Comparison of ENCODE assay signal across 35 cellular contexts in genomic region chrX:2984342-2984741, GRCh38. TPM values are rescaled to one million over a fixed set of nuclear protein-coding genes. Genes with fewer than 3 reads are reported as not detected.
"Had no signal": no experiment of that assay in that cellular context is flagged by ENCODE, and none has a peak within 500 bp of the region (broad histone marks: within the 10 kb centered on the region; RNA-seq: fewer than 3 reads in every experiment).

No MANE protein-coding gene starts in this region.

- H3K4me3 ChIP-seq: body of pancreas, breast epithelium, PC-9 had no signal

- H3K4me1 ChIP-seq: body of pancreas, breast epithelium had no signal

- H2AFZ ChIP-seq: PC-9 had no signal

- H3K4me1 Mint-ChIP-seq: activated CD4-positive, alpha-beta T cell treated with anti-CD3 and anti-CD28 coated beads, Interleukin-2, amount 10 ng/mL, durations not matched to agents 24 days and 14 days; activated naive CD4-positive, alpha-beta T cell treated with anti-CD3 and anti-CD28 coated beads, Interleukin-2, amount 50 U/mL, for 24 hours; activated naive CD8-positive, alpha-beta T cell treated with anti-CD3 and anti-CD28 coated beads, Interleukin-2, amount 10 ng/mL, durations not matched to agents 7 days and 5 days had no signal

- DNase-seq: activated CD4-positive, alpha-beta T cell treated with anti-CD3 and anti-CD28 coated beads, Interleukin-2, amount 10 ng/mL, durations not matched to agents 24 days and 14 days; activated CD4-positive, alpha-beta T cell treated with anti-CD3 and anti-CD28 coated beads, Interleukin-2, amount 50 U/mL, for 4 hours; activated CD8-positive, alpha-beta T cell treated with anti-CD3 and anti-CD28 coated beads for 36 hours; activated gamma-delta T cell; activated naive CD4-positive, alpha-beta T cell treated with Interleukin-2 at 50 U/mL for 16 hours; activated naive CD8-positive, alpha-beta T cell treated with anti-CD3 and anti-CD28 coated beads, Interleukin-2, amount 10 ng/mL, durations not matched to agents 7 days and 5 days; activated T-cell treated with anti-CD3 and anti-CD28 coated beads, Interleukin-2, amount 50 U/mL, for 1 hour; body of pancreas; caudate nucleus; cerebellar nuclear complex; NCI-H1105; NCI-H1417 treated with DMSO at 0.1 percent for 48 hours; NCI-H187 treated with DMSO at 0.1 percent for 48 hours; NCI-H2081 treated with DMSO at 0.1 percent for 48 hours; NCI-H345; NCI-H524 treated with DMSO at 0.1 percent for 48 hours; NCI-H748 treated with DMSO at 0.1 percent for 48 hours; NK-92 treated with Interleukin-12 subunit alpha and Interleukin-12 subunit beta, amount 100 ng/mL, for 24 hours; PC-9; SIG-M5; SW 1271; T-helper 1 cell; T-helper 2 cell; T-helper 9 cell had no signal

- H3K4me3 Mint-ChIP-seq: activated CD4-positive, alpha-beta T cell treated with anti-CD3 and anti-CD28 coated beads, Interleukin-2, amount 10 ng/mL, durations not matched to agents 24 days and 14 days; activated CD8-positive, alpha-beta T cell treated with anti-CD3 and anti-CD28 coated beads for 36 hours; activated naive CD4-positive, alpha-beta T cell treated with anti-CD3 and anti-CD28 coated beads, Interleukin-2, amount 50 U/mL, for 24 hours; activated naive CD8-positive, alpha-beta T cell treated with anti-CD3 and anti-CD28 coated beads, Interleukin-2, amount 10 ng/mL, durations not matched to agents 7 days and 5 days had no signal

- H3K27me3 ChIP-seq: body of pancreas, breast epithelium had no signal

- H3K9me3 Mint-ChIP-seq: activated CD4-positive, alpha-beta T cell treated with anti-CD3 and anti-CD28 coated beads, Interleukin-2, amount 10 ng/mL, durations not matched to agents 24 days and 14 days; activated CD8-positive, alpha-beta T cell treated with anti-CD3 and anti-CD28 coated beads for 36 hours; activated naive CD4-positive, alpha-beta T cell treated with anti-CD3 and anti-CD28 coated beads, Interleukin-2, amount 50 U/mL, for 24 hours; activated T-helper 2 cell treated with anti-CD3 and anti-CD28 coated beads, Interferon-gamma antibody, Interleukin-2, Interleukin-4, amounts not matched to agents 10 μg/mL and 5 μg/mL and 100 μg/mL, durations not matched to agents 14 hours and 24 hours and 36 hours had no signal

- H3K9me3 ChIP-seq: body of pancreas had no signal

- H3K36me3 ChIP-seq: breast epithelium had no signal

- H3K9ac ChIP-seq: KMS-11 had no signal

- H3K27me3 Mint-ChIP-seq: activated CD4-positive, alpha-beta T cell treated with anti-CD3 and anti-CD28 coated beads, Interleukin-2, amount 10 ng/mL, durations not matched to agents 24 days and 14 days; activated CD8-positive, alpha-beta T cell treated with anti-CD3 and anti-CD28 coated beads for 36 hours; activated naive CD4-positive, alpha-beta T cell treated with anti-CD3 and anti-CD28 coated beads, Interleukin-2, amount 50 U/mL, for 24 hours; activated naive CD8-positive, alpha-beta T cell treated with anti-CD3 and anti-CD28 coated beads, Interleukin-2, amount 10 ng/mL, durations not matched to agents 7 days and 5 days had no signal

- H3K27ac Mint-ChIP-seq: activated CD4-positive, alpha-beta T cell treated with anti-CD3 and anti-CD28 coated beads, Interleukin-2, amount 10 ng/mL, durations not matched to agents 24 days and 14 days; activated CD8-positive, alpha-beta T cell treated with anti-CD3 and anti-CD28 coated beads for 36 hours; activated naive CD4-positive, alpha-beta T cell treated with anti-CD3 and anti-CD28 coated beads, Interleukin-2, amount 50 U/mL, for 24 hours; activated naive CD8-positive, alpha-beta T cell treated with anti-CD3 and anti-CD28 coated beads, Interleukin-2, amount 10 ng/mL, durations not matched to agents 7 days and 5 days; activated T-helper 2 cell treated with anti-CD3 and anti-CD28 coated beads, Interferon-gamma antibody, Interleukin-2, Interleukin-4, amounts not matched to agents 10 μg/mL and 5 μg/mL and 100 μg/mL, durations not matched to agents 14 hours and 24 hours and 36 hours had no signal

- H3K27ac ChIP-seq: body of pancreas, breast epithelium, KMS-11, PC-9, RWPE1, VCaP had no signal

- ATAC-seq: activated CD8-positive, alpha-beta T cell treated with anti-CD3 and anti-CD28 coated beads for 36 hours; body of pancreas; Right ventricle myocardium inferior had no signal

- H3K36me3 Mint-ChIP-seq: activated naive CD4-positive, alpha-beta T cell treated with anti-CD3 and anti-CD28 coated beads, Interleukin-2, amount 50 U/mL, for 24 hours; activated naive CD8-positive, alpha-beta T cell treated with anti-CD3 and anti-CD28 coated beads, Interleukin-2, amount 10 ng/mL, durations not matched to agents 7 days and 5 days had no signal

- H3K4me2 ChIP-seq: KMS-11, PC-9 had no signal

RNA-seq across cellular contexts. Expression of gene ARSH, which starts 22.0 kb away (rescaled TPM):
- total RNA-seq: activated CD4-positive, alpha-beta T cell treated with anti-CD3 and anti-CD28 coated beads, Interleukin-2, amount 10 ng/mL, durations not matched to agents 24 days and 14 days; activated CD8-positive, alpha-beta memory T cell treated with anti-CD3 and anti-CD28 coated beads for 36 hours; activated CD8-positive, alpha-beta T cell treated with anti-CD3 and anti-CD28 coated beads for 36 hours; activated naive CD8-positive, alpha-beta T cell treated with anti-CD3 and anti-CD28 coated beads, Interleukin-2, amount 10 ng/mL, durations not matched to agents 7 days and 5 days; activated T-helper 2 cell treated with anti-CD3 and anti-CD28 coated beads, Interferon-gamma antibody, Interleukin-2, Interleukin-4, amounts not matched to agents 10 μg/mL and 5 μg/mL and 100 μg/mL, durations not matched to agents 14 hours and 24 hours and 36 hours; astrocyte; body of pancreas; LHCN-M2; NCI-H460; PC-9; Right ventricle myocardium inferior had no signal

RNA-seq across cellular contexts. Expression of gene ARSF, which starts 56.9 kb away (rescaled TPM):
- total RNA-seq: activated CD4-positive, alpha-beta T cell treated with anti-CD3 and anti-CD28 coated beads, Interleukin-2, amount 10 ng/mL, durations not matched to agents 24 days and 14 days; activated CD8-positive, alpha-beta memory T cell treated with anti-CD3 and anti-CD28 coated beads for 36 hours; activated CD8-positive, alpha-beta T cell treated with anti-CD3 and anti-CD28 coated beads for 36 hours; activated naive CD8-positive, alpha-beta T cell treated with anti-CD3 and anti-CD28 coated beads, Interleukin-2, amount 10 ng/mL, durations not matched to agents 7 days and 5 days; activated T-helper 2 cell treated with anti-CD3 and anti-CD28 coated beads, Interferon-gamma antibody, Interleukin-2, Interleukin-4, amounts not matched to agents 10 μg/mL and 5 μg/mL and 100 μg/mL, durations not matched to agents 14 hours and 24 hours and 36 hours; astrocyte; breast epithelium; LHCN-M2; NCI-H460; PC-9; Right ventricle myocardium inferior had no signal
